15 cellular contexts compared by ENCODE assay signal in the genomic region with DNA sequence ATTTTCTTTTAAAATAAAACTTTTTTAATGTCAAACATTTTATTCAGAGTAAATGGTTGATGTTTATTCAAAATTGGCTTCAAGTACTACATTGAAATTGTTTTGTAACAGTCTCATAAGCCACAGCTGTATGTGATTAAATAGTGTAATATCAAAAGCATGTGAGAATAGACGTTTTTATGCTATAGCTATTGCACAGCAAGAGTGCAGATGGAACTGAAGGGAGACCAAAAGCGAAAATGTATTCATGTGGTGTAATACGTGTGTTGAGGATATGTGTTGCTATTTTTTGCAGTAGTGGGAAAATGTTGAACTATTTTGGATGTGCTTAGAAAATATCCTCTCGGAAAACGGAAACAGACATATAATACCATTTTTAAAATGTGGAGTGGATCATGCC. TPM values are rescaled to one million over a fixed set of nuclear protein-coding genes. Genes with fewer than 3 reads are reported as not detected.
DNase-seq lines count a peak whose midpoint lies in the region; ATAC-seq and TF ChIP-seq lines count a peak whose summit lies in the region.
"Had no signal": no experiment of that assay in that cellular context is flagged by ENCODE, and none has a peak within 500 bp of the region (broad histone marks: within the 10 kb centered on the region; RNA-seq: fewer than 3 reads in every experiment).

No MANE protein-coding gene starts in this region.

- no peaks in the 10 kb centered on the region for H3K36me3 ChIP-seq in vagina

- no peak for DNase-seq in right cardiac atrium
- DNase-seq in left ventricle myocardium superior, result no peak
- no peak for DNase-seq in coronary artery (ENCODE audit: low spot score)
- peak; percentile 40 for DNase-seq in myocyte (ENCODE audit: low read depth)
- DNase-seq in vagina (ENCODE audit: extremely low spot score in 2 of 2), result no peak
- DNase-seq in DMS153 treated with DMSO at 0.1 percent for 48 hours (lab: John Stamatoyannopoulos, UW; ENCODE audit: unreplicated experiment), result no peak
- no peak for DNase-seq in MV-4-11 (lab: John Stamatoyannopoulos, UW)
- DNase-seq: activated CD4-positive, CD25-positive, alpha-beta regulatory T cell; central memory CD4-positive, alpha-beta T cell; hypothalamus; MM.1S; mucosa of descending colon; stimulated activated CD8-positive, alpha-beta memory T cell treated with anti-CD3 and anti-CD28 coated beads, Interleukin-4, amount 100 ng/mL, for 48 hours had no signal

- TF ChIP-seq CTCF in coronary artery (IDR thresholded peaks at IDR 0.05) (no peak), vagina (IDR thresholded peaks at IDR 0.05) (no peak)

- H3K4me3 ChIP-seq in right cardiac atrium (ENCODE audit: low read length) (peak overlapping the region; percentile 99), coronary artery (peak overlapping the region; percentile 85), vagina (peak overlapping the region in 1 of 2 donors; percentile 29)
- H3K4me3 ChIP-seq: mucosa of descending colon had no signal

- TF ChIP-seq POLR2A in vagina (IDR thresholded peaks at IDR 0.05), result no peak

- H3K27ac ChIP-seq in right cardiac atrium (ENCODE audit: low read length) (no peak overlapping the region), coronary artery (peak overlapping the region; percentile 54 to 55), vagina (peak overlapping the region; percentile 74)

- intact Hi-C loops in right cardiac atrium (cut with DNase I), result loop anchor here in 3 of 4 donors (10.0 kb wide), 5 partner anchors 48 to 478 kb away; no protein-coding TSS in a partner anchor
- intact Hi-C loops in left ventricle myocardium superior (cut with micrococcal nuclease), result loop anchor here (10.0 kb wide), 2 partner anchors 398 to 478 kb away; no protein-coding TSS in a partner anchor
- intact Hi-C loops in vagina (cut with DNase I), result loop anchor here (10.0 kb wide), 3 partner anchors 48 to 468 kb away; no protein-coding TSS in a partner anchor

- H3K4me1 ChIP-seq in right cardiac atrium (ENCODE audit: control insufficient read depth, insufficient read depth, low read length), result peaks cover 4% of the 10 kb centered on the region
- peaks cover 34% of the 10 kb centered on the region for H3K4me1 ChIP-seq in vagina

- no peaks in the 10 kb centered on the region for H3K9me3 ChIP-seq in right cardiac atrium (ENCODE audit: control insufficient read depth, low read length)
- no peaks in the 10 kb centered on the region for H3K9me3 ChIP-seq in vagina
- H3K9me3 ChIP-seq: mucosa of descending colon had no signal

- ATAC-seq in right cardiac atrium, result no peak
- no peak for ATAC-seq in left ventricle myocardium superior
- ATAC-seq in GM19452 (IDR thresholded peaks at IDR 0.05; ENCODE audit: unreplicated experiment), result no peak
- ATAC-seq: HCT116, mucosa of descending colon had no signal

- 34% methylated on average over 5 of the region's 5 CpGs for WGBS in right cardiac atrium

- no peaks in the 10 kb centered on the region for H3K27me3 ChIP-seq in right cardiac atrium (ENCODE audit: control insufficient read depth, insufficient read depth)
- H3K27me3 ChIP-seq in vagina, result no peaks in the 10 kb centered on the region

RNA-seq across cellular contexts. Expression of gene RBMS3, which starts 6.0 kb away (rescaled TPM):
- total RNA-seq in right cardiac atrium (10 to 100 TPM; 51.4 to 66.7 (median 56.8) TPM), left ventricle myocardium superior (20.7 TPM), myocyte (30.6 and 32.2 TPM in 2 replicates), vagina (70.0 TPM)
- 8.9 TPM for polyA plus RNA-seq in right cardiac atrium
- 26.7 TPM for polyA plus RNA-seq in myocyte (2012)
